22 cellular contexts compared by ENCODE assay signal in the genomic region with DNA sequence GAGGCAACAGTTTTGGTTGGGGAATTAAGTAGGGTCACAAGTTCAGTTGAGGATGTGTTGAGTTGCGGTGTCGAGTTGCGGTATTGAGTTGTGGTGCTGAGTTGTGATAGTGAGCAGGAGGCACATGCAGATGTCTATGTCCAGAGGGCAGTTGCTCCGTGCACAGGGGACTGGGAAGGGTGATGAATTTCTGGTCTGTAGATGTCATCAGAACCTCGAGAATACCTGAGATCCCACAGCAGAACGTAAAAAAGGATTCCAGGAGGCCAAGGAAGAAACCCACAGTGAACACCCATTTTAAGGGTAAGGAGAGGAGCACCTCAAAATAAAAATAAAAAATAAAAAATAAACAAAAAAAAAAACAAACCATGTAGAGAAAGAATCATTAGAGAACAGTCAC.
"Had no signal": no experiment of that assay in that cellular context is flagged by ENCODE, and none has a peak within 500 bp of the region (broad histone marks: within the 10 kb centered on the region; RNA-seq: fewer than 3 reads in every experiment).

No MANE protein-coding gene starts in this region.

- H3K27ac Mint-ChIP-seq: mesothelial cell of epicardium; natural killer cell; progenitor cell of endocrine pancreas; stimulated activated effector memory CD8-positive, alpha-beta T cell treated with anti-CD3 and anti-CD28 coated beads, Interleukin-12 subunit alpha, Interleukin-12 subunit beta, amount 100 ng/mL, for 72 hours; stimulated activated naive CD8-positive, alpha-beta T cell treated with anti-CD3 and anti-CD28 coated beads, Interleukin-15, amount 100 ng/mL, for 72 hours had no signal

- H3K9me3 Mint-ChIP-seq: natural killer cell; stimulated activated naive CD8-positive, alpha-beta T cell treated with anti-CD3 and anti-CD28 coated beads, Interleukin-15, amount 100 ng/mL, for 72 hours had no signal

- H3K27me3 Mint-ChIP-seq: progenitor cell of endocrine pancreas had no signal

- ATAC-seq: foreskin keratinocyte; left cardiac atrium; natural killer cell; pancreas; right cardiac atrium; stimulated activated effector memory CD8-positive, alpha-beta T cell treated with anti-CD3 and anti-CD28 coated beads, Interleukin-12 subunit alpha, Interleukin-12 subunit beta, amount 100 ng/mL, for 72 hours; stimulated activated naive CD8-positive, alpha-beta T cell treated with anti-CD3 and anti-CD28 coated beads, Interleukin-15, amount 100 ng/mL, for 72 hours; upper lobe of right lung had no signal

- H3K4me2 ChIP-seq: neural progenitor cell, smooth muscle cell had no signal

- H3K27ac ChIP-seq: foreskin keratinocyte, neural progenitor cell, pancreas, testis, tibial nerve, upper lobe of right lung, vagina had no signal

- H3K4me3 Mint-ChIP-seq: mesothelial cell of epicardium; natural killer cell; neural progenitor cell; stimulated activated effector memory CD8-positive, alpha-beta T cell treated with anti-CD3 and anti-CD28 coated beads, Interleukin-12 subunit alpha, Interleukin-12 subunit beta, amount 100 ng/mL, for 72 hours; stimulated activated naive CD8-positive, alpha-beta T cell treated with anti-CD3 and anti-CD28 coated beads, Interleukin-15, amount 100 ng/mL, for 72 hours had no signal

- H3K4me1 ChIP-seq: foreskin keratinocyte, testis, upper lobe of right lung, vagina had no signal

- H3K9ac ChIP-seq: neural progenitor cell had no signal

- H3K36me3 ChIP-seq: neural progenitor cell, pancreas, tibial nerve, upper lobe of right lung, vagina had no signal

- DNase-seq: dermis blood vessel endothelial cell; erythroblast; foreskin keratinocyte; kidney; left cardiac atrium; mammary epithelial cell; natural killer cell; occipital lobe; pancreas; right cardiac atrium; stimulated activated CD4-positive, alpha-beta T cell treated with anti-CD3 and anti-CD28 coated beads, Interleukin-4, amount 100 ng/mL, for 1 hour; stimulated activated CD8-positive, alpha-beta memory T cell treated with anti-CD3 and anti-CD28 coated beads, Interleukin-4, amount 100 ng/mL, for 48 hours; stimulated activated naive CD8-positive, alpha-beta T cell treated with anti-CD3 and anti-CD28 coated beads, Interleukin-15, amount 100 ng/mL, for 72 hours; testis; upper lobe of right lung had no signal

- H3K36me3 Mint-ChIP-seq: mesothelial cell of epicardium; natural killer cell; stimulated activated effector memory CD8-positive, alpha-beta T cell treated with anti-CD3 and anti-CD28 coated beads, Interleukin-12 subunit alpha, Interleukin-12 subunit beta, amount 100 ng/mL, for 72 hours had no signal

- H3K4me1 Mint-ChIP-seq: stimulated activated effector memory CD8-positive, alpha-beta T cell treated with anti-CD3 and anti-CD28 coated beads, Interleukin-12 subunit alpha, Interleukin-12 subunit beta, amount 100 ng/mL, for 72 hours had no signal

- H3K27me3 ChIP-seq: foreskin keratinocyte, neural progenitor cell, pancreas, testis, tibial nerve, upper lobe of right lung, vagina had no signal

- H3K4me3 ChIP-seq: neural progenitor cell, pancreas, smooth muscle cell, testis, tibial nerve, upper lobe of right lung, vagina had no signal

- H3K9me3 ChIP-seq: pancreas, testis, tibial nerve, upper lobe of right lung, vagina had no signal
